ENCODE assay signal across 1 cellular context in the genomic region with DNA sequence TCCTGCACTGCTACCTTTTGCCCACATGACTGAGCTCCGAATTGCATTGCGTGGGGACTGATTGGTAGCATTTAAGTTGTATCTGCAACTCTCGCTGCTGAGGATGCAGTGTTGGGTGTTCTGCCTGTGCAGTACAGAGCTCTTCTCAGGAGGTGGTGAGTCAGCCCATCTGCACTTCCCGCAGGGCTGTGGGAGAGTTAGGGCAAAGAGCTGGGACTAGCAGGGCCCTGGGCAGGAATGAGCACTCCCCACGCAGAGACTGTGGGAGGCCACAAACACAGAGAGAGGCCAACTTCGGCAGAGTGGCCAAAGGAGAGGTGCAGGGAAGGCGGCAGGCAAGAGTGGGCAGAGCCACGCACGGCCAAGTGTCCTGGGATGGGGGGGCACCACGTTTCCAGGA.
TF ChIP-seq lines count a peak whose summit lies in the region.

No MANE protein-coding gene starts in this region.

TF ChIP-seq in SK-N-SH treated with all-trans-retinoic acid at 6 μM for 48 hours, 23 proteins besides CTCF, POLR2A, EP300 and RAD21 (continued from another document):
- TF ChIP-seq, protein P1, sequence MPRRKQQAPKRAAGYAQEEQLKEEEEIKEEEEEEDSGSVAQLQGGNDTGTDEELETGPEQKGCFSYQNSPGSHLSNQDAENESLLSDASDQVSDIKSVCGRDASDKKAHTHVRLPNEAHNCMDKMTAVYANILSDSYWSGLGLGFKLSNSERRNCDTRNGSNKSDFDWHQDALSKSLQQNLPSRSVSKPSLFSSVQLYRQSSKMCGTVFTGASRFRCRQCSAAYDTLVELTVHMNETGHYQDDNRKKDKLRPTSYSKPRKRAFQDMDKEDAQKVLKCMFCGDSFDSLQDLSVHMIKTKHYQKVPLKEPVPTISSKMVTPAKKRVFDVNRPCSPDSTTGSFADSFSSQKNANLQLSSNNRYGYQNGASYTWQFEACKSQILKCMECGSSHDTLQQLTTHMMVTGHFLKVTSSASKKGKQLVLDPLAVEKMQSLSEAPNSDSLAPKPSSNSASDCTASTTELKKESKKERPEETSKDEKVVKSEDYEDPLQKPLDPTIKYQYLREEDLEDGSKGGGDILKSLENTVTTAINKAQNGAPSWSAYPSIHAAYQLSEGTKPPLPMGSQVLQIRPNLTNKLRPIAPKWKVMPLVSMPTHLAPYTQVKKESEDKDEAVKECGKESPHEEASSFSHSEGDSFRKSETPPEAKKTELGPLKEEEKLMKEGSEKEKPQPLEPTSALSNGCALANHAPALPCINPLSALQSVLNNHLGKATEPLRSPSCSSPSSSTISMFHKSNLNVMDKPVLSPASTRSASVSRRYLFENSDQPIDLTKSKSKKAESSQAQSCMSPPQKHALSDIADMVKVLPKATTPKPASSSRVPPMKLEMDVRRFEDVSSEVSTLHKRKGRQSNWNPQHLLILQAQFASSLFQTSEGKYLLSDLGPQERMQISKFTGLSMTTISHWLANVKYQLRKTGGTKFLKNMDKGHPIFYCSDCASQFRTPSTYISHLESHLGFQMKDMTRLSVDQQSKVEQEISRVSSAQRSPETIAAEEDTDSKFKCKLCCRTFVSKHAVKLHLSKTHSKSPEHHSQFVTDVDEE (CRISPR knock-in tag; IDR thresholded peaks at IDR 0.05) = no peak
- TF ChIP-seq SNAI2 (CRISPR knock-in tag; IDR thresholded peaks at IDR 0.05) (no peak), CSDC2 (CRISPR knock-in tag; IDR thresholded peaks at IDR 0.05) (no peak), TCF4 (CRISPR knock-in tag; IDR thresholded peaks at IDR 0.05; ENCODE audit: borderline replicate concordance) (no peak), TOX (CRISPR knock-in tag; IDR thresholded peaks at IDR 0.05; ENCODE audit: borderline replicate concordance) (no peak), ZNF8 (CRISPR knock-in tag; IDR thresholded peaks at IDR 0.05) (no peak), ZC3H10 (CRISPR knock-in tag; IDR thresholded peaks at IDR 0.05) (no peak), ZNF565 (CRISPR knock-in tag; conservative IDR thresholded peaks at IDR 0.05; ENCODE audit: low read depth) (no peak), ZFP3 (CRISPR knock-in tag; IDR thresholded peaks at IDR 0.05) (no peak), BACH2 (CRISPR knock-in tag; IDR thresholded peaks at IDR 0.05; ENCODE audit: borderline replicate concordance) (no peak), ISL1 (CRISPR knock-in tag; IDR thresholded peaks at IDR 0.05) (no peak)
- TF ChIP-seq, protein P2, sequence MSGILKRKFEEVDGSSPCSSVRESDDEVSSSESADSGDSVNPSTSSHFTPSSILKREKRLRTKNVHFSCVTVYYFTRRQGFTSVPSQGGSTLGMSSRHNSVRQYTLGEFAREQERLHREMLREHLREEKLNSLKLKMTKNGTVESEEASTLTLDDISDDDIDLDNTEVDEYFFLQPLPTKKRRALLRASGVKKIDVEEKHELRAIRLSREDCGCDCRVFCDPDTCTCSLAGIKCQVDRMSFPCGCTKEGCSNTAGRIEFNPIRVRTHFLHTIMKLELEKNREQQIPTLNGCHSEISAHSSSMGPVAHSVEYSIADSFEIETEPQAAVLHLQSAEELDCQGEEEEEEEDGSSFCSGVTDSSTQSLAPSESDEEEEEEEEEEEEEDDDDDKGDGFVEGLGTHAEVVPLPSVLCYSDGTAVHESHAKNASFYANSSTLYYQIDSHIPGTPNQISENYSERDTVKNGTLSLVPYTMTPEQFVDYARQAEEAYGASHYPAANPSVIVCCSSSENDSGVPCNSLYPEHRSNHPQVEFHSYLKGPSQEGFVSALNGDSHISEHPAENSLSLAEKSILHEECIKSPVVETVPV (CRISPR knock-in tag; IDR thresholded peaks at IDR 0.05) = no peak
